Comparison of ENCODE assay signal across 8 cellular contexts in genomic region chr3:49802719-49803463, GRCh38. TPM values are rescaled to one million over a fixed set of nuclear protein-coding genes. Genes with fewer than 3 reads are reported as not detected.
DNase-seq lines count a peak whose midpoint lies in the region; ATAC-seq, FAIRE-seq and TF ChIP-seq lines count a peak whose summit lies in the region.

Gene INKA1, plus strand, starts transcription at chr3:49803261. Its CDS starts 132 bp downstream, at chr3:49803393.

- H3K9me3 Mint-ChIP-seq in CD14-positive monocyte: peaks cover 0 to 3% (median 0%) of the 10 kb centered on the region in 7 donors
- no peaks in the 10 kb centered on the region for H3K9me3 Mint-ChIP-seq in effector memory CD8-positive, alpha-beta T cell

- H3K56ac ChIP-seq in mesendoderm (ENCODE audit: low read length): peak within 1 kb of the TSS; percentile 77

- no peak within 1 kb of the TSS for H2BK120ac ChIP-seq in mesendoderm (ENCODE audit: low read depth, low read length)

- H3K27ac ChIP-seq in mesendoderm (ENCODE audit: low read depth, low read length): no peak within 1 kb of the TSS

- H3K79me1 ChIP-seq in mesendoderm (ENCODE audit: low read length): no peaks in the 10 kb centered on the region

- H3K79me2 ChIP-seq in mesendoderm (ENCODE audit: control insufficient read depth, insufficient read depth, low read length): no peaks in the 10 kb centered on the region

- no peak within 1 kb of the TSS for H2BK15ac ChIP-seq in mesendoderm (replicated peaks; ENCODE audit: low read depth)

- no CpG with 5 or more reads among the region's 71 CpGs for WGBS in mesendoderm (ENCODE audit: extremely low coverage, insufficient coverage, low lambda C conversion rate)

- H3K4me3 ChIP-seq in mesendoderm (ENCODE audit: low read length): peak within 1 kb of the TSS; percentile 72

- H3K4me1 Mint-ChIP-seq in CD14-positive monocyte: peaks cover 56% of the 10 kb centered on the region
- peaks cover 22% of the 10 kb centered on the region in 2 donors for H3K4me1 Mint-ChIP-seq in effector memory CD8-positive, alpha-beta T cell (ENCODE audit: low read depth in 2 of 2)

- H3K23ac ChIP-seq in mesendoderm (ENCODE audit: low read length): peak within 1 kb of the TSS; percentile 54

- no peak within 1 kb of the TSS for H4K8ac ChIP-seq in mesendoderm (ENCODE audit: low read depth, low read length)

- ATAC-seq in HG03457 (IDR thresholded peaks at IDR 0.05; ENCODE audit: unreplicated experiment): peak; percentile 45
- ATAC-seq in effector memory CD8-positive, alpha-beta T cell (replicated peaks): peak; percentile 87

- H4K5ac ChIP-seq in mesendoderm (ENCODE audit: low read length): no peak within 1 kb of the TSS

- H2BK5ac ChIP-seq in mesendoderm (ENCODE audit: low read length): no peak within 1 kb of the TSS

- H3K36me3 ChIP-seq in mesendoderm (ENCODE audit: control insufficient read depth, insufficient read depth, low read length): no peaks in the 10 kb centered on the region

- H3K18ac ChIP-seq in mesendoderm (ENCODE audit: low read length): no peak within 1 kb of the TSS

- peak within 1 kb of the TSS; percentile 83 to 93 (median 92) for H3K27ac Mint-ChIP-seq in CD14-positive monocyte
- H3K27ac Mint-ChIP-seq in effector memory CD8-positive, alpha-beta T cell: peak within 1 kb of the TSS; percentile 92

- DNase-seq in CD14-positive monocyte (ENCODE audit: low spot score) (peak; percentile 83), GM19239 (ENCODE audit: insufficient read length, low spot score) (peak; percentile 88), NCI-H82 treated with DMSO at 0.1 percent for 48 hours (lab: John Stamatoyannopoulos, UW; ENCODE audit: unreplicated experiment) (peak; percentile 58), mesendoderm (peak; percentile 87)
- DNase-seq in activated CD8-positive, alpha-beta memory T cell treated with anti-CD3 and anti-CD28 coated beads for 4 hours (ENCODE audit: low read depth in 2 of 2): peak; percentile 67 to 72
- peak; percentile 86 to 89 (median 88) for DNase-seq in effector memory CD8-positive, alpha-beta T cell
- peak; percentile 70 for DNase-seq in stimulated activated CD8-positive, alpha-beta memory T cell treated with anti-CD3 and anti-CD28 coated beads, Interleukin-12 subunit alpha, Interleukin-12 subunit beta, amount 100 ng/mL, for 4 hours (ENCODE audit: low read depth)

- peak within 1 kb of the TSS; percentile 99 for H3K4me2 ChIP-seq in mesendoderm (ENCODE audit: low read length)

- H3K27me3 ChIP-seq in mesendoderm (ENCODE audit: insufficient read depth, low read length, poor library complexity): no peaks in the 10 kb centered on the region

- H3K27me3 Mint-ChIP-seq in CD14-positive monocyte (ENCODE audit: low read depth in 3 of 3): peaks cover 15 to 22% (median 17%) of the 10 kb centered on the region in 3 donors
- H3K27me3 Mint-ChIP-seq in effector memory CD8-positive, alpha-beta T cell: no peaks in the 10 kb centered on the region

- peak; percentile 95 for TF ChIP-seq CTCF in CD14-positive monocyte (IDR thresholded peaks at IDR 0.05)

- peak within 1 kb of the TSS; percentile 90 to 95 for H3K4me3 Mint-ChIP-seq in CD14-positive monocyte
- H3K4me3 Mint-ChIP-seq in effector memory CD8-positive, alpha-beta T cell: peak within 1 kb of the TSS; percentile 77 to 82

- H3K36me3 Mint-ChIP-seq in CD14-positive monocyte: peaks cover 12 to 14% of the 10 kb centered on the region in 2 donors
- peaks cover 3% of the 10 kb centered on the region for H3K36me3 Mint-ChIP-seq in effector memory CD8-positive, alpha-beta T cell (ENCODE audit: insufficient read depth)

- no peak within 1 kb of the TSS for H3K4ac ChIP-seq in mesendoderm (ENCODE audit: low read depth, low read length)

- FAIRE-seq in GM19239 (lab: Jason Lieb, UNC): peak; percentile 97

- H3K9ac ChIP-seq in mesendoderm (ENCODE audit: low read length): peak within 1 kb of the TSS; percentile 78

- intact Hi-C loops in CD14-positive monocyte (cut with micrococcal nuclease): loop anchor here (1.0 to 2.0 kb wide), 2 partner anchors 36 kb away; no protein-coding TSS in a partner anchor

- peaks cover 8% of the 10 kb centered on the region for H3K4me1 ChIP-seq in mesendoderm (ENCODE audit: control insufficient read depth, low read depth, low read length)

- no peak within 1 kb of the TSS for H2AK5ac ChIP-seq in mesendoderm (ENCODE audit: low read length)

RNA-seq across cellular contexts. Expression of gene INKA1, which starts in this region (rescaled TPM):
- polyA plus RNA-seq in CD14-positive monocyte: 1 to 10 TPM; 1.3 TPM
- polyA plus RNA-seq in mesendoderm (2013, experiment 1 of 2): 0.62 TPM
- 0.69 TPM for polyA plus RNA-seq in mesendoderm (2013, experiment 2 of 2)
